Comparison of ENCODE assay signal across 21 cellular contexts in genomic region chr6:7404546-7404945, GRCh38. TPM values are rescaled to one million over a fixed set of nuclear protein-coding genes. Genes with fewer than 3 reads are reported as not detected.
A peak's percentile ranks its signal among the peaks of the same experiment; 100 is the strongest.
DNase-seq lines count a peak whose midpoint lies in the region; ATAC-seq, FAIRE-seq and TF ChIP-seq lines count a peak whose summit lies in the region.
"Had no signal": no experiment of that assay in that cellular context is flagged by ENCODE, and none has a peak within 500 bp of the region (broad histone marks: within the 10 kb centered on the region; RNA-seq: fewer than 3 reads in every experiment).

No MANE protein-coding gene starts in this region.

- H3K4me3 Mint-ChIP-seq in memory B cell: no peak overlapping the region
- H3K4me3 Mint-ChIP-seq: CD8-positive, alpha-beta memory T cell; GM23338; H9 had no signal

- peaks cover 34% of the 10 kb centered on the region for H3K36me3 Mint-ChIP-seq in memory B cell

- ATAC-seq in HepG2 (no peak), memory B cell (ENCODE audit: low read depth) (no peak), GM21528 (IDR thresholded peaks at IDR 0.05; ENCODE audit: low FRiP score, unreplicated experiment) (no peak)
- ATAC-seq: GM12878, GM23338, HCT116 had no signal

- H3K27me3 ChIP-seq in liver (ENCODE audit: control insufficient read depth in 4 of 4, insufficient read depth in 4 of 4, low read length in 3 of 4) (no peaks in the 10 kb centered on the region), HepG2 (ENCODE audit: control insufficient read depth in 1 of 2, insufficient read depth in 2 of 2, low read length in 2 of 2) (no peaks in the 10 kb centered on the region), left ventricle myocardium inferior (ENCODE audit: low read depth) (no peaks in the 10 kb centered on the region)

- H3K9ac ChIP-seq in liver (ENCODE audit: low read depth in 1 of 2, low read length in 2 of 2) (no peak overlapping the region), HepG2 (ENCODE audit: insufficient read depth, low read depth, low read length) (no peak overlapping the region)

- TF ChIP-seq RAD21 in liver (IDR thresholded peaks at IDR 0.05): peak in 1 of 2 donors; percentile 47
- TF ChIP-seq RAD21 in HepG2 (CRISPR knock-in tag; IDR thresholded peaks at IDR 0.05): no peak

- in situ Hi-C loops in HepG2 (cut with HindIII; ENCODE audit: extremely low pct_ligation_motif_present, low pct_unique_long_range_greater_than_20kb): loop anchor here (10.0 kb wide), 1 partner anchor 100 kb away; no protein-coding TSS in a partner anchor

- no peaks in the 10 kb centered on the region for H3K4me1 Mint-ChIP-seq in memory B cell
- H3K4me1 Mint-ChIP-seq: GM23338, H9 had no signal

- TF ChIP-seq CTCF in liver (IDR thresholded peaks at IDR 0.05; ENCODE audit: low read depth, low read length, missing input control): no peak
- TF ChIP-seq CTCF in HepG2 (CRISPR knock-in tag; IDR thresholded peaks at IDR 0.05): no peak
- no peak for TF ChIP-seq CTCF in fibroblast of mammary gland (conservative IDR thresholded peaks at IDR 0.05; ENCODE audit: control insufficient read depth, insufficient read depth, low read depth, low read length)
- TF ChIP-seq CTCF in left ventricle myocardium inferior (IDR thresholded peaks at IDR 0.05; ENCODE audit: borderline replicate concordance): no peak

- no peaks in the 10 kb centered on the region for H4K20me1 ChIP-seq in HepG2 (ENCODE audit: insufficient read depth, low read length)

- TF ChIP-seq EP300 in HepG2 (IDR thresholded peaks at IDR 0.05; ENCODE audit: low read depth in 2 of 2, low read length in 2 of 2): no peak
- TF ChIP-seq EP300 in HepG2 (CRISPR knock-in tag; IDR thresholded peaks at IDR 0.05; ENCODE audit: borderline replicate concordance): no peak

- 61% methylated on average over 5 of the region's 5 CpGs for whole genome bisulfite sequencing in liver
- WGBS in HepG2 (ENCODE audit: low lambda C conversion rate): 94% methylated on average over 5 of the region's 5 CpGs

- H3K27ac ChIP-seq in liver (ENCODE audit: low read depth in 1 of 2, low read length in 2 of 2): no peak overlapping the region
- H3K27ac ChIP-seq in HepG2 (ENCODE audit: extremely low read length, insufficient read depth, low read length): no peak overlapping the region
- H3K27ac ChIP-seq in left ventricle myocardium inferior (replicated peaks): no peak overlapping the region

- intact Hi-C loops in HepG2 (cut with micrococcal nuclease; ENCODE audit: unreplicated experiment) (no loop called here), left ventricle myocardium inferior (cut with micrococcal nuclease) (loop anchor here (10.0 kb wide), 1 partner anchor 200 kb away; no protein-coding TSS in a partner anchor)

- peaks cover 7 to 56% (median 26%) of the 10 kb centered on the region in 4 donors for H3K36me3 ChIP-seq in liver (ENCODE audit: control insufficient read depth in 4 of 4, insufficient read depth in 3 of 4, low read depth in 1 of 4, low read length in 3 of 4)
- peaks cover 18 to 88% of the 10 kb centered on the region in 2 experiments for H3K36me3 ChIP-seq in HepG2 (replicated peaks in 1 of 2; ENCODE audit: control insufficient read depth in 1 of 2, insufficient read depth in 2 of 2, low read length in 2 of 2)
- H3K36me3 ChIP-seq in left ventricle myocardium inferior: peaks cover 90% of the 10 kb centered on the region

- no peak overlapping the region for H3K4me2 ChIP-seq in HepG2 (ENCODE audit: low read depth, low read length)
- H3K4me2 ChIP-seq: GM23338 had no signal

- H2AFZ ChIP-seq in HepG2 (ENCODE audit: low read length): no peak overlapping the region
- H2AFZ ChIP-seq: GM23338 had no signal

- DNase-seq in HepG2 (ENCODE audit: low spot score) (no peak), fibroblast of mammary gland (ENCODE audit: low read depth) (peak; percentile 15), memory B cell (ENCODE audit: low spot score in 2 of 2) (no peak), left ventricle myocardium inferior (no peak)
- DNase-seq: C1 segment of cervical spinal cord; CD8-positive, alpha-beta memory T cell; DMS 273 treated with DMSO at 0.1 percent for 48 hours; DMS79; EL; GDM1; H9 had no signal

- H3K9me3 ChIP-seq in liver (ENCODE audit: control insufficient read depth in 4 of 4, low read length in 3 of 4) (no peaks in the 10 kb centered on the region), HepG2 (ENCODE audit: low read length) (no peaks in the 10 kb centered on the region), left ventricle myocardium inferior (replicated peaks) (no peaks in the 10 kb centered on the region)

- CTCF ChIA-PET in HepG2 (lab: Yijun Ruan, JAX; ENCODE audit: low intra/inter-chr PET ratio, low total read pairs): no interaction called here

- POLR2A ChIA-PET in HepG2 (lab: Yijun Ruan, JAX): no interaction called here

- FAIRE-seq in HepG2 (lab: Jason Lieb, UNC): no peak
- FAIRE-seq: D721Med, GM12878, GM19239 had no signal

- H3K4me1 ChIP-seq in liver (ENCODE audit: control insufficient read depth in 4 of 4, insufficient read depth in 4 of 4, low read length in 3 of 4) (peaks cover 0 to 11% (median 9%) of the 10 kb centered on the region in 4 donors), HepG2 (ENCODE audit: insufficient read depth, low read length) (no peaks in the 10 kb centered on the region), left ventricle myocardium inferior (no peaks in the 10 kb centered on the region)

- BruUV-seq in HepG2 (replicated peaks; lab: Mats Ljungman, UMichigan): no TSS peak

- H3K79me2 ChIP-seq in HepG2 (ENCODE audit: insufficient read depth, low read length): no peaks in the 10 kb centered on the region

- no peak for TF ChIP-seq POLR2A in HepG2 (IDR thresholded peaks at IDR 0.05; ENCODE audit: insufficient read depth in 1 of 2, low read depth in 2 of 2, low read length in 2 of 2)

- H3K27me3 Mint-ChIP-seq in memory B cell: no peaks in the 10 kb centered on the region
- H3K27me3 Mint-ChIP-seq: CD8-positive, alpha-beta memory T cell had no signal

- peak overlapping the region; percentile 53 for H3K27ac Mint-ChIP-seq in memory B cell
- H3K27ac Mint-ChIP-seq: GM23338, H9 had no signal

- H3K9me3 Mint-ChIP-seq in memory B cell: no peaks in the 10 kb centered on the region
- H3K9me3 Mint-ChIP-seq: CD8-positive, alpha-beta memory T cell; GM23338; H9 had no signal

- no peak overlapping the region for H3K4me3 ChIP-seq in liver (ENCODE audit: low read depth in 1 of 3, low read length in 3 of 3)
- no peak overlapping the region for H3K4me3 ChIP-seq in HepG2 (replicated peaks in 1 of 3; ENCODE audit: insufficient read depth in 1 of 3, low read depth in 2 of 3, low read length in 3 of 3)
- no peak overlapping the region for H3K4me3 ChIP-seq in fibroblast of mammary gland (ENCODE audit: control insufficient read depth, low read depth, low read length)
- H3K4me3 ChIP-seq in left ventricle myocardium inferior: no peak overlapping the region
- H3K4me3 ChIP-seq: GM12878, GM23338 had no signal

RNA-seq across cellular contexts. Expression of gene RIOK1, which starts 14.9 kb away (rescaled TPM):
- 1 to 10 TPM; 7.3 to 10.0 TPM for total RNA-seq in liver
- polyA plus RNA-seq in liver: 1 to 10 TPM; 4.8 to 5.9 TPM
- 37.8 and 45.7 TPM in 2 replicates for total RNA-seq in HepG2 (2016; rRNA removed; fragmentation: Illumina TruSeq; extraction: Trizol)
- total RNA-seq in HepG2 (2016; cell fraction: cytosol; rRNA removed; fragmentation: Illumina TruSeq; extraction: Trizol; ENCODE audit: low read depth): 9.0 and 10.4 TPM in 2 replicates
- total RNA-seq in HepG2 (2016; cell fraction: insoluble cytoplasmic fraction; rRNA removed; fragmentation: Illumina TruSeq; extraction: Trizol): 39.9 and 45.0 TPM in 2 replicates
- 17.4 and 18.1 TPM in 2 replicates for total RNA-seq in HepG2 (2016; cell fraction: membrane; rRNA removed; fragmentation: Illumina TruSeq; extraction: Trizol)
- 34.6 and 34.9 TPM in 2 replicates for total RNA-seq in HepG2 (2016; cell fraction: nucleus; rRNA removed; fragmentation: Illumina TruSeq; extraction: Trizol)
- polyA plus RNA-seq in HepG2 (2011; rRNA removed): 9.1 and 9.4 TPM in 2 replicates
- polyA plus RNA-seq in HepG2 (2011; cell fraction: cytosol; rRNA removed): 9.0 and 9.4 TPM in 2 replicates
- 40.2 and 43.0 TPM in 2 replicates for polyA plus RNA-seq in HepG2 (2011; cell fraction: nucleus; rRNA removed)
- polyA plus RNA-seq in HepG2 (2012): 21.2 and 21.9 TPM in 2 replicates
- polyA plus RNA-seq in HepG2 (2016; cell fraction: cytosol; fragmentation: Illumina TruSeq; extraction: Trizol; ENCODE audit: low read depth): 3.1 and 3.2 TPM in 2 replicates
- 42.5 and 43.5 TPM in 2 replicates for polyA plus RNA-seq in HepG2 (2016; cell fraction: insoluble cytoplasmic fraction; fragmentation: Illumina TruSeq; extraction: Trizol; ENCODE audit: low read depth)
- 7.3 and 8.5 TPM in 2 replicates for polyA plus RNA-seq in HepG2 (2016; cell fraction: membrane; fragmentation: Illumina TruSeq; extraction: Trizol; ENCODE audit: low read depth)
- polyA plus RNA-seq in HepG2 (2016; cell fraction: nucleus; fragmentation: Illumina TruSeq; extraction: Trizol; ENCODE audit: insufficient read depth, low read depth): 47.3 and 58.2 TPM in 2 replicates
- polyA minus RNA-seq in HepG2 (2011; rRNA and poly(A)+ RNA removed; ENCODE audit: low replicate concordance): 12.4 and 18.6 TPM in 2 replicates
- polyA minus RNA-seq in HepG2 (2011; cell fraction: cytosol; rRNA and poly(A)+ RNA removed): 5.8 and 6.5 TPM in 2 replicates
- 28.8 and 43.3 TPM in 2 replicates for polyA minus RNA-seq in HepG2 (2011; cell fraction: nucleus; rRNA and poly(A)+ RNA removed)
- total RNA-seq in left ventricle myocardium inferior: 11.5 TPM

RNA-seq across cellular contexts. Expression of gene CAGE1, which starts 15.0 kb away (rescaled TPM):
- under 1 TPM in 1 of 2 donors, not detected in 1; 0.08 TPM for total RNA-seq in liver
- polyA plus RNA-seq in liver: not detected
- 0.15 TPM in 1 of 2 replicates, not detected in the other for total RNA-seq in HepG2 (2016; rRNA removed; fragmentation: Illumina TruSeq; extraction: Trizol)
- 0.18 and 0.61 TPM in 2 replicates for total RNA-seq in HepG2 (2016; cell fraction: cytosol; rRNA removed; fragmentation: Illumina TruSeq; extraction: Trizol; ENCODE audit: low read depth)
- total RNA-seq in HepG2 (2016; cell fraction: insoluble cytoplasmic fraction; rRNA removed; fragmentation: Illumina TruSeq; extraction: Trizol): 0.17 TPM in 1 of 2 replicates, not detected in the other
- total RNA-seq in HepG2 (2016; cell fraction: membrane; rRNA removed; fragmentation: Illumina TruSeq; extraction: Trizol): 0.15 and 0.28 TPM in 2 replicates
- total RNA-seq in HepG2 (2016; cell fraction: nucleus; rRNA removed; fragmentation: Illumina TruSeq; extraction: Trizol): 0.16 TPM in 1 of 2 replicates, not detected in the other
- polyA plus RNA-seq in HepG2 (2011; rRNA removed): 0.01 and 0.03 TPM in 2 replicates
- polyA plus RNA-seq in HepG2 (2011; cell fraction: cytosol; rRNA removed): not detected in 2 replicates
- polyA plus RNA-seq in HepG2 (2011; cell fraction: nucleus; rRNA removed): 0.03 TPM in 1 of 2 replicates, not detected in the other
- not detected in 2 replicates for polyA plus RNA-seq in HepG2 (2012)
- polyA plus RNA-seq in HepG2 (2016; cell fraction: cytosol; fragmentation: Illumina TruSeq; extraction: Trizol; ENCODE audit: low read depth): not detected in 2 replicates
- 0.08 and 0.11 TPM in 2 replicates for polyA plus RNA-seq in HepG2 (2016; cell fraction: insoluble cytoplasmic fraction; fragmentation: Illumina TruSeq; extraction: Trizol; ENCODE audit: low read depth)
- not detected in 2 replicates for polyA plus RNA-seq in HepG2 (2016; cell fraction: membrane; fragmentation: Illumina TruSeq; extraction: Trizol; ENCODE audit: low read depth)
- 0.25 TPM in 1 of 2 replicates, not detected in the other for polyA plus RNA-seq in HepG2 (2016; cell fraction: nucleus; fragmentation: Illumina TruSeq; extraction: Trizol; ENCODE audit: insufficient read depth, low read depth)
- polyA minus RNA-seq in HepG2 (2011; rRNA and poly(A)+ RNA removed; ENCODE audit: low replicate concordance): 0.28 and 0.61 TPM in 2 replicates
- not detected in 2 replicates for polyA minus RNA-seq in HepG2 (2011; cell fraction: cytosol; rRNA and poly(A)+ RNA removed)
- 0.39 and 0.62 TPM in 2 replicates for polyA minus RNA-seq in HepG2 (2011; cell fraction: nucleus; rRNA and poly(A)+ RNA removed)
- not detected for total RNA-seq in left ventricle myocardium inferior
- total RNA-seq: A172, H4 had no signal
- polyA plus RNA-seq: BJ; CD8-positive, alpha-beta memory T cell; GM23338 had no signal
